2 cellular contexts compared by ENCODE assay signal in genomic region chrX:94216738-94217137, GRCh38.
TF ChIP-seq lines count a peak whose summit lies in the region.

No MANE protein-coding gene starts in this region.

TF ChIP-seq in WTC11, 78 proteins besides CTCF, POLR2A, EP300 and RAD21 (continued from another document):
- TF ChIP-seq ARID4B (CRISPR knock-in tag; IDR thresholded peaks at IDR 0.05; ENCODE audit: borderline replicate concordance) (no peak), MXD4 (CRISPR knock-in tag; IDR thresholded peaks at IDR 0.05; ENCODE audit: borderline replicate concordance) (no peak), ZNF423 (CRISPR knock-in tag; IDR thresholded peaks at IDR 0.05) (no peak), RORB (CRISPR knock-in tag; IDR thresholded peaks at IDR 0.05) (no peak), ATF2 (CRISPR knock-in tag; IDR thresholded peaks at IDR 0.05; ENCODE audit: borderline replicate concordance, low read depth) (no peak), ZNF121 (CRISPR knock-in tag; IDR thresholded peaks at IDR 0.05) (no peak), GABPB1 (CRISPR knock-in tag; IDR thresholded peaks at IDR 0.05) (no peak), ZNF425 (CRISPR knock-in tag; conservative IDR thresholded peaks at IDR 0.05) (no peak), NFATC4 (CRISPR knock-in tag; IDR thresholded peaks at IDR 0.05) (no peak), NR2C2 (CRISPR knock-in tag; IDR thresholded peaks at IDR 0.05) (no peak), E2F4 (CRISPR knock-in tag; IDR thresholded peaks at IDR 0.05; ENCODE audit: borderline replicate concordance, low read depth) (no peak)

TF ChIP-seq in neural cell, 6 proteins besides CTCF, POLR2A, EP300 and RAD21 (continued from another document):
- no peak for TF ChIP-seq REST (IDR thresholded peaks at IDR 0.05; ENCODE audit: borderline replicate concordance)
- no peak for TF ChIP-seq POLR2AphosphoS5 (IDR thresholded peaks at IDR 0.05)
